In the genomic region with DNA sequence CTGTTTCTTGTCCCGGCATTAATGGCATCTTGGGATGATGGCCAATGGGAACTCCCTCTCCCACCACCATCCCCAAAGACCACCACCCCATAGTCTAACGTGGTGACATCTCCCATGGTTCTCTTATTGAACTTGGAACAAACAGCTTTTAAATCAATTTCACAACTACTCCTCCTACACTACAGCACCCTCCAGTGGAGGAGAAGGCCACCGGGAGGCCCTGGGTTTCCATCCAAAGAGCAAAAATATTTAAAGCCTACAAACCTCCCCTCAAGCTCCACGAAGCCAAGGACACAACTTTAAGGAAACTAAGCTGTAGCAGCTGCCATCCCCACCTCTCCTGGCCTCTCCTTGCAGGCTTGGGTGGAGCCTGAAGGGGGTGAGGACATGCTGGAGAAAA, we compare ENCODE assay signal across 13 cellular contexts.
DNase-seq lines count a peak whose midpoint lies in the region; ATAC-seq, FAIRE-seq and TF ChIP-seq lines count a peak whose summit lies in the region.
"Had no signal": no experiment of that assay in that cellular context is flagged by ENCODE, and none has a peak within 500 bp of the region (broad histone marks: within the 10 kb centered on the region; RNA-seq: fewer than 3 reads in every experiment).

No MANE protein-coding gene starts in this region.

- H3K27ac ChIP-seq in KMS-11 = no peak overlapping the region
- H3K27ac ChIP-seq in K562 (ENCODE audit: extremely low read depth, low read depth, low read length) = no peak overlapping the region
- H3K27ac ChIP-seq in uterus = no peak overlapping the region
- H3K27ac ChIP-seq: neutrophil, vagina had no signal

- peak in 1 of 2 experiments; percentile 26; a peak in 1 of 4 replicates for TF ChIP-seq RAD21 in K562 (CRISPR knock-in tag; conservative IDR thresholded peaks at IDR 0.05 in 1 of 2, IDR thresholded peaks at IDR 0.05 in 1 of 2)

- POLR2A ChIA-PET in K562 (lab: Yijun Ruan, JAX) = no interaction called here

- no peak for TF ChIP-seq EP300 in K562 (IDR thresholded peaks at IDR 0.05; ENCODE audit: low read length)

- H2AFZ ChIP-seq in KMS-11 (ENCODE audit: low read depth) = no peak overlapping the region
- no peak overlapping the region for H2AFZ ChIP-seq in K562 (ENCODE audit: low read depth, low read length)

- H3K27me3 ChIP-seq in KMS-11 (ENCODE audit: insufficient read depth, low read depth) (no peaks in the 10 kb centered on the region), K562 (ENCODE audit: control insufficient read depth in 2 of 2, insufficient read depth in 2 of 2, low read length in 2 of 2) (peaks cover 3 to 23% of the 10 kb centered on the region in 2 experiments; a peak in 3 of 5 replicates), uterus (no peaks in the 10 kb centered on the region)
- H3K27me3 ChIP-seq: neutrophil, vagina had no signal

- no peak overlapping the region for H3K4me3 ChIP-seq in KMS-11 (IDR thresholded peaks at IDR 0.05; ENCODE audit: insufficient read depth, low read depth, low read length)
- no peak overlapping the region for H3K4me3 ChIP-seq in K562
- H3K4me3 ChIP-seq in uterus = no peak overlapping the region
- H3K4me3 ChIP-seq: vagina had no signal

- H3K4me2 ChIP-seq in KMS-11 = no peak overlapping the region
- H3K4me2 ChIP-seq in K562 (ENCODE audit: insufficient read depth, low read length) = no peak overlapping the region

- peak; percentile 39 for DNase-seq in EH (ENCODE audit: low read depth)
- DNase-seq in K562 (ENCODE audit: extremely low read depth in 1 of 4, low spot score in 3 of 4) = peak in 2 of 4 experiments; percentile 5 to 9
- DNase-seq in mesenteric fat pad (ENCODE audit: low spot score) = peak; percentile 26
- DNase-seq in uterus = no peak
- DNase-seq in mucosa of gallbladder (ENCODE audit: low spot score) = no peak
- DNase-seq: cortex of kidney, GDM1, NCI-H1694 treated with DMSO at 0.1 percent for 48 hours had no signal

- intact Hi-C loops in K562 (cut with micrococcal nuclease) (no loop called here), uterus (cut with DNase I; ENCODE audit: low total_unique reads) (no loop called here)

- H3K79me2 ChIP-seq in KMS-11 (ENCODE audit: insufficient read depth, low read depth) (no peaks in the 10 kb centered on the region), K562 (ENCODE audit: control insufficient read depth, insufficient read depth, low read length) (no peaks in the 10 kb centered on the region)

- FAIRE-seq in K562 (lab: Jason Lieb, UNC) = no peak

- H3K9me3 ChIP-seq in K562 (replicated peaks; ENCODE audit: control insufficient read depth, insufficient read depth, low read depth, low read length) (no peaks in the 10 kb centered on the region), uterus (no peaks in the 10 kb centered on the region)
- H3K9me3 ChIP-seq: neutrophil, vagina had no signal

- CTCF ChIA-PET in K562 (lab: Yijun Ruan, JAX; ENCODE audit: low intra/inter-chr PET ratio) = interaction anchor here (0.7 kb wide), 1 partner anchor 498 kb away, joined by 4 read pairs; no protein-coding TSS in a partner anchor

- TF ChIP-seq POLR2A in K562 (conservative IDR thresholded peaks at IDR 0.05) (no peak), uterus (IDR thresholded peaks at IDR 0.05) (no peak)

- ATAC-seq in K562 (peak; percentile 69), GM21423 (IDR thresholded peaks at IDR 0.05; ENCODE audit: unreplicated experiment) (no peak), HG03354 (IDR thresholded peaks at IDR 0.05; ENCODE audit: poor library complexity, severe bottlenecking, unreplicated experiment) (no peak)

- no peaks in the 10 kb centered on the region for H3K9me1 ChIP-seq in K562 (ENCODE audit: control insufficient read depth, insufficient read depth, low read length)

- H3K36me3 ChIP-seq in KMS-11 (ENCODE audit: insufficient read depth) (no peaks in the 10 kb centered on the region), K562 (ENCODE audit: control insufficient read depth, insufficient read depth, low read length) (no peaks in the 10 kb centered on the region), uterus (no peaks in the 10 kb centered on the region)
- H3K36me3 ChIP-seq: neutrophil, vagina had no signal

- TF ChIP-seq CTCF in KMS-11 (conservative IDR thresholded peaks at IDR 0.05; ENCODE audit: low read depth, low read length) (peak; percentile 32), K562 (IDR thresholded peaks at IDR 0.05 in 2 of 3, conservative IDR thresholded peaks at IDR 0.05 in 1 of 3; ENCODE audit: insufficient read depth in 2 of 3, low read depth in 1 of 3, low read length in 3 of 3) (peak; percentile 30 to 45 (median 39); a peak in 4 of 6 replicates), uterus (IDR thresholded peaks at IDR 0.05) (no peak)

- 2% methylated on average over 4 of the region's 4 CpGs for WGBS in K562 (ENCODE audit: insufficient coverage, low coverage, missing lambda C conversion rate)

- no peaks in the 10 kb centered on the region for H4K20me1 ChIP-seq in KMS-11 (ENCODE audit: insufficient read depth)
- H4K20me1 ChIP-seq in K562 (replicated peaks; ENCODE audit: control insufficient read depth, insufficient read depth, low read length) = no peaks in the 10 kb centered on the region

- no peak overlapping the region for H3K9ac ChIP-seq in KMS-11
- H3K9ac ChIP-seq in K562 (ENCODE audit: insufficient read depth in 1 of 2, low read depth in 2 of 2, low read length in 2 of 2) = no peak overlapping the region

- H3K4me1 ChIP-seq in KMS-11 (ENCODE audit: low read depth, poor library complexity, severe bottlenecking) (no peaks in the 10 kb centered on the region), K562 (replicated peaks in 1 of 2; ENCODE audit: control insufficient read depth in 2 of 2, insufficient read depth in 2 of 2, low read length in 2 of 2) (no peaks in the 10 kb centered on the region), uterus (no peaks in the 10 kb centered on the region)
- H3K4me1 ChIP-seq: vagina had no signal

- BruUV-seq in K562 (replicated peaks; lab: Mats Ljungman, UMichigan) = no TSS peak

- in situ Hi-C loops in K562 (cut with MboI) = no loop called here

TF ChIP-seq in K562, 482 proteins besides CTCF, POLR2A, EP300 and RAD21:
- TF ChIP-seq ZNF212 (CRISPR knock-in tag; IDR thresholded peaks at IDR 0.05) (no peak), POLR3A (IDR thresholded peaks at IDR 0.05; ENCODE audit: borderline replicate concordance, extremely low read depth, insufficient read depth, insufficient read length) (no peak), FOXJ2 (tag; IDR thresholded peaks at IDR 0.05) (no peak), HDAC8 (tag; IDR thresholded peaks at IDR 0.05) (no peak), MYNN (IDR thresholded peaks at IDR 0.05) (no peak), MYNN (CRISPR knock-in tag; IDR thresholded peaks at IDR 0.05) (no peak), HOXB6 (CRISPR knock-in tag; IDR thresholded peaks at IDR 0.05; ENCODE audit: borderline replicate concordance) (no peak), NCOA2 (IDR thresholded peaks at IDR 0.05; ENCODE audit: partially characterized antibody in 2 of 2) (no peak), PURB (CRISPR knock-in tag; IDR thresholded peaks at IDR 0.05; ENCODE audit: low read depth) (no peak), TAF1 (IDR thresholded peaks at IDR 0.05; ENCODE audit: control insufficient read depth, extremely low read depth, insufficient read depth, low read length, severe bottlenecking) (no peak), DDX20 (tag; IDR thresholded peaks at IDR 0.05; ENCODE audit: low read depth) (no peak), ZNF12 (CRISPR knock-in tag; IDR thresholded peaks at IDR 0.05) (no peak), TGIF2 (CRISPR knock-in tag; IDR thresholded peaks at IDR 0.05) (no peak), CREBBP (IDR thresholded peaks at IDR 0.05; ENCODE audit: low read depth, low read length) (no peak), ELF2 (CRISPR knock-in tag; IDR thresholded peaks at IDR 0.05) (no peak)
- TF ChIP-seq, protein P1, sequence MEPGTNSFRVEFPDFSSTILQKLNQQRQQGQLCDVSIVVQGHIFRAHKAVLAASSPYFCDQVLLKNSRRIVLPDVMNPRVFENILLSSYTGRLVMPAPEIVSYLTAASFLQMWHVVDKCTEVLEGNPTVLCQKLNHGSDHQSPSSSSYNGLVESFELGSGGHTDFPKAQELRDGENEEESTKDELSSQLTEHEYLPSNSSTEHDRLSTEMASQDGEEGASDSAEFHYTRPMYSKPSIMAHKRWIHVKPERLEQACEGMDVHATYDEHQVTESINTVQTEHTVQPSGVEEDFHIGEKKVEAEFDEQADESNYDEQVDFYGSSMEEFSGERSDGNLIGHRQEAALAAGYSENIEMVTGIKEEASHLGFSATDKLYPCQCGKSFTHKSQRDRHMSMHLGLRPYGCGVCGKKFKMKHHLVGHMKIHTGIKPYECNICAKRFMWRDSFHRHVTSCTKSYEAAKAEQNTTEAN (CRISPR knock-in tag; IDR thresholded peaks at IDR 0.05) = no peak

Comparison
In these comparisons a context has a peak if more than half of its experiments do, and no peak if none do; other contexts are left out.
1. DNase-seq: peak in EH (single experiment) and mesenteric fat pad (single experiment); none in uterus (0 of 2) and mucosa of gallbladder (single experiment).
2. CTCF ChIP-seq: peak in KMS-11 (single experiment) and K562 (3 of 3); none in uterus (0 of 4).